In genomic region chr1:202625416-202626360, GRCh38 we compare ENCODE assay signal across 8 cellular contexts.
DNase-seq lines count a peak whose midpoint lies in the region; TF ChIP-seq lines count a peak whose summit lies in the region.

No MANE protein-coding gene starts in this region.

- H3K27ac ChIP-seq in 22Rv1 = no peak overlapping the region
- no peak overlapping the region for H3K27ac ChIP-seq in SJSA1

- DNase-seq in HUDEP-2 (lab: John Stamatoyannopoulos, UW; ENCODE audit: unreplicated experiment in 76 of 76) = peak in 60 of 76 experiments; percentile 1 to 65 (median 40)
- DNase-seq in SJSA1 (ENCODE audit: low read depth in 1 of 2, low spot score in 2 of 2) = peak; percentile 44 to 85
- peak; percentile 56 for DNase-seq in activated naive CD4-positive, alpha-beta T cell treated with Interleukin-2 at 50 U/mL for 16 hours
- peak in 39 of 42 donors; percentile 39 to 82 (median 63) for DNase-seq in head of caudate nucleus
- peak; percentile 11 for DNase-seq in pulmonary artery endothelial cell (ENCODE audit: low read depth, low spot score)
- no peak for DNase-seq in NCI-H128 (lab: John Stamatoyannopoulos, UW; ENCODE audit: unreplicated experiment)

- H3K9me3 ChIP-seq in SJSA1 (replicated peaks) = no peaks in the 10 kb centered on the region

- intact Hi-C loops in head of caudate nucleus (cut with DNase I) = no loop called here

- TF ChIP-seq CTCF in 22Rv1 (IDR thresholded peaks at IDR 0.05) (peak; percentile 83), GM12873 (IDR thresholded peaks at IDR 0.05; ENCODE audit: insufficient read depth, low read depth, low read length, missing control alignments) (peak; percentile 80)

- H3K27me3 ChIP-seq in SJSA1 (replicated peaks) = no peaks in the 10 kb centered on the region

- H3K4me3 ChIP-seq in SJSA1 = no peak overlapping the region

- H3K36me3 ChIP-seq in SJSA1 = no peaks in the 10 kb centered on the region

- H3K4me1 ChIP-seq in SJSA1 (replicated peaks) = peaks cover 14% of the 10 kb centered on the region
